ENCODE assay signal across 12 cellular contexts in the genomic region with DNA sequence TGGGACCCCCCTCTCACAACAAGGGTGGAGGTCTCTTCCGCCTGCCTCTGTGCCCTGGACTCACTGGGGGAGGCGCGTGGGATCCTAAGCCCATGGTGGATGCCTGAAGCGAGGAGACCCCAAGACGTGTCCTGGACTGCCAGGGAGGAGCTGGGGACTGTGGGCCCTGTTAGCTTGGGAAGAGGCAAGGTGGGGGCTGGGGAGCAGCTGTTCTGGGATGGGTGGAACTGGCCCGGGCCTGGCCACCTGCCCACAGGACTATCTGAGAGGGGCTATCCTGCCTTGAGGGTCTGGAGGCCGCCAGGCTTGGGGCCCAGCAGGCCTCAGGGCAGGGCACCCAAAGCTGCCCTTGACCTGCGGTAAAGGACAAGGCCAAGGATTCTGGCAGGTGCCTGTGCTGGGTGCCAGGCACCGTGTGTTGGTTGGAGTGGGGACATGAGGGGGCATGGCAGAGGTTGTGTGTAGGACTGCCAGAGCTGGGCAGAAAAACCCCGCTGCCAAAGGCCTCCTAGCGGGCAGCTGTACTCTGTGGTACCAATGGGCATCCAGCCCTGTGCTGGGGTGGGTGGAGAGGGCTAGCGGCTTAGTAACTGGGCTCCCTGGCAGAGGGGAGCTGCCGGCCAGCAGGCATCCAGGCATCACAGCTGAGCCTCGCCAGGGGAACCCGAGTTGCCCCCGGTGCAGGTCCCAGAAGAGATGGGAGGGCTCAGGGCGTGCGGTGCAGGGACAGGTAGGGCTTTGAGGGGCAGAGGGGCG. TPM values are rescaled to one million over a fixed set of nuclear protein-coding genes. Genes with fewer than 3 reads are reported as not detected.
DNase-seq lines count a peak whose midpoint lies in the region; ATAC-seq and TF ChIP-seq lines count a peak whose summit lies in the region.
"Had no signal": no experiment of that assay in that cellular context is flagged by ENCODE, and none has a peak within 500 bp of the region (broad histone marks: within the 10 kb centered on the region; RNA-seq: fewer than 3 reads in every experiment).

No MANE protein-coding gene starts in this region.

- no peaks in the 10 kb centered on the region for H3K36me3 ChIP-seq in esophagus squamous epithelium
- H3K36me3 ChIP-seq: SJSA1 had no signal

- no peak for TF ChIP-seq CTCF in esophagus squamous epithelium (IDR thresholded peaks at IDR 0.05)
- no peak for TF ChIP-seq CTCF in osteocyte (IDR thresholded peaks at IDR 0.05)

- peaks cover 0 to 48% (median 7%) of the 10 kb centered on the region in 3 donors for H3K4me1 ChIP-seq in esophagus squamous epithelium
- H3K4me1 ChIP-seq: SJSA1 had no signal

- H3K27me3 Mint-ChIP-seq in activated CD4-positive, alpha-beta T cell treated with anti-CD3 and anti-CD28 coated beads, Interleukin-2, amount 10 ng/mL, durations not matched to agents 24 days and 14 days, result no peaks in the 10 kb centered on the region
- H3K27me3 Mint-ChIP-seq in T-helper 1 cell treated with Interleukin-12 subunit alpha and Interleukin-12 subunit beta and Interleukin-4 antibody, amounts not matched to agents 30 μg/mL and 1 μg/mL, for 36 hours (ENCODE audit: low read depth), result no peaks in the 10 kb centered on the region
- no peaks in the 10 kb centered on the region for H3K27me3 Mint-ChIP-seq in osteocyte (ENCODE audit: unreplicated experiment)

- no peaks in the 10 kb centered on the region for H3K9me3 Mint-ChIP-seq in activated CD4-positive, alpha-beta T cell treated with anti-CD3 and anti-CD28 coated beads, Interleukin-2, amount 10 ng/mL, durations not matched to agents 24 days and 14 days
- no peaks in the 10 kb centered on the region for H3K9me3 Mint-ChIP-seq in T-helper 1 cell treated with Interleukin-12 subunit alpha and Interleukin-12 subunit beta and Interleukin-4 antibody, amounts not matched to agents 30 μg/mL and 1 μg/mL, for 36 hours
- H3K9me3 Mint-ChIP-seq in osteocyte (ENCODE audit: unreplicated experiment), result no peaks in the 10 kb centered on the region

- no peak for TF ChIP-seq POLR2A in esophagus squamous epithelium (IDR thresholded peaks at IDR 0.05)

- intact Hi-C loops in activated CD4-positive, alpha-beta T cell treated with anti-CD3 and anti-CD28 coated beads, Interleukin-2, amount 10 ng/mL, durations not matched to agents 24 days and 14 days (cut with micrococcal nuclease), result loop anchor here (2.0 to 5.0 kb wide), 5 partner anchors 35 to 547 kb away; a partner anchor contains a TSS
- intact Hi-C loops in esophagus squamous epithelium (cut with DNase I), result no loop called here

- no peaks in the 10 kb centered on the region for H3K27me3 ChIP-seq in esophagus squamous epithelium
- H3K27me3 ChIP-seq: SJSA1 had no signal

- H3K27ac ChIP-seq in esophagus squamous epithelium, result peak overlapping the region in 3 of 4 donors; percentile 47 to 67 (median 51)
- H3K27ac ChIP-seq: SJSA1 had no signal

- DNase-seq in activated CD4-positive, alpha-beta T cell treated with anti-CD3 and anti-CD28 coated beads, Interleukin-2, amount 10 ng/mL, durations not matched to agents 24 days and 14 days, result peak; percentile 72
- no peak for DNase-seq in activated CD4-positive, alpha-beta T cell treated with anti-CD3 and anti-CD28 coated beads for 1 hour
- DNase-seq in esophagus squamous epithelium (lab: John Stamatoyannopoulos, UW) (no peak), osteocyte (ENCODE audit: extremely low spot score, unreplicated experiment) (no peak)
- peak; percentile 46 for DNase-seq in stimulated activated naive CD8-positive, alpha-beta T cell treated with anti-CD3 and anti-CD28 coated beads, Interleukin-15, Interleukin-2, amounts not matched to agents 100 U/mL and 50 U/mL, for 24 hours
- DNase-seq: cerebellar nuclear complex had no signal

- no peak for ATAC-seq in stimulated activated naive CD8-positive, alpha-beta T cell treated with anti-CD3 and anti-CD28 coated beads, Interleukin-15, Interleukin-2, amounts not matched to agents 100 U/mL and 50 U/mL, for 24 hours
- no peak for ATAC-seq in HG02571 (IDR thresholded peaks at IDR 0.05; ENCODE audit: unreplicated experiment)
- ATAC-seq in HG02885 (IDR thresholded peaks at IDR 0.05; ENCODE audit: poor library complexity, unreplicated experiment), result no peak

- H3K27ac Mint-ChIP-seq in activated CD4-positive, alpha-beta T cell treated with anti-CD3 and anti-CD28 coated beads, Interleukin-2, amount 10 ng/mL, durations not matched to agents 24 days and 14 days, result peak overlapping the region; percentile 99
- peak overlapping the region; percentile 91 for H3K27ac Mint-ChIP-seq in T-helper 1 cell treated with Interleukin-12 subunit alpha and Interleukin-12 subunit beta and Interleukin-4 antibody, amounts not matched to agents 30 μg/mL and 1 μg/mL, for 36 hours
- no peak overlapping the region for H3K27ac Mint-ChIP-seq in osteocyte (ENCODE audit: unreplicated experiment)

- H3K4me3 Mint-ChIP-seq in activated CD4-positive, alpha-beta T cell treated with anti-CD3 and anti-CD28 coated beads, Interleukin-2, amount 10 ng/mL, durations not matched to agents 24 days and 14 days, result peak overlapping the region; percentile 93
- peak overlapping the region; percentile 99 for H3K4me3 Mint-ChIP-seq in T-helper 1 cell treated with Interleukin-12 subunit alpha and Interleukin-12 subunit beta and Interleukin-4 antibody, amounts not matched to agents 30 μg/mL and 1 μg/mL, for 36 hours
- H3K4me3 Mint-ChIP-seq in osteocyte (ENCODE audit: unreplicated experiment), result no peak overlapping the region

- peaks cover 40% of the 10 kb centered on the region for H3K4me1 Mint-ChIP-seq in activated CD4-positive, alpha-beta T cell treated with anti-CD3 and anti-CD28 coated beads, Interleukin-2, amount 10 ng/mL, durations not matched to agents 24 days and 14 days
- H3K4me1 Mint-ChIP-seq in T-helper 1 cell treated with Interleukin-12 subunit alpha and Interleukin-12 subunit beta and Interleukin-4 antibody, amounts not matched to agents 30 μg/mL and 1 μg/mL, for 36 hours (ENCODE audit: low read depth), result peaks cover 31% of the 10 kb centered on the region
- peaks cover 5% of the 10 kb centered on the region for H3K4me1 Mint-ChIP-seq in osteocyte (ENCODE audit: unreplicated experiment)

- 50 to 100% methylated on average over 1 to 2 of the region's 19 CpGs for WGBS in esophagus squamous epithelium, 2 donors

- peak overlapping the region; percentile 15 to 58 (median 36) for H3K4me3 ChIP-seq in esophagus squamous epithelium
- H3K4me3 ChIP-seq: SJSA1 had no signal

- peaks cover 8% of the 10 kb centered on the region for H3K36me3 Mint-ChIP-seq in activated CD4-positive, alpha-beta T cell treated with anti-CD3 and anti-CD28 coated beads, Interleukin-2, amount 10 ng/mL, durations not matched to agents 24 days and 14 days (ENCODE audit: low read depth)
- H3K36me3 Mint-ChIP-seq in T-helper 1 cell treated with Interleukin-12 subunit alpha and Interleukin-12 subunit beta and Interleukin-4 antibody, amounts not matched to agents 30 μg/mL and 1 μg/mL, for 36 hours (ENCODE audit: low read depth), result peaks cover 9% of the 10 kb centered on the region
- H3K36me3 Mint-ChIP-seq in osteocyte (ENCODE audit: unreplicated experiment), result no peaks in the 10 kb centered on the region

- no peaks in the 10 kb centered on the region for H3K9me3 ChIP-seq in esophagus squamous epithelium
- H3K9me3 ChIP-seq: SJSA1 had no signal

RNA-seq across cellular contexts. Expression of a gene that starts 0.7 kb away (rescaled TPM):
- 303 and 322 TPM in 2 replicates for total RNA-seq in activated CD4-positive, alpha-beta T cell treated with anti-CD3 and anti-CD28 coated beads, Interleukin-2, amount 10 ng/mL, durations not matched to agents 24 days and 14 days
- total RNA-seq in esophagus squamous epithelium (10 to 100 TPM; 23.3 to 75.9 (median 46.4) TPM), osteocyte (26.9 and 29.5 TPM in 2 replicates)

RNA-seq across cellular contexts. Expression of a gene that starts 14.8 kb away (rescaled TPM):
- total RNA-seq in activated CD4-positive, alpha-beta T cell treated with anti-CD3 and anti-CD28 coated beads, Interleukin-2, amount 10 ng/mL, durations not matched to agents 24 days and 14 days, result not detected in 2 replicates
- total RNA-seq in esophagus squamous epithelium (10 to 100 TPM in 3 of 4 donors, not detected in 1; 14.7 to 23.8 (median 15.0) TPM), osteocyte (1.0 and 1.1 TPM in 2 replicates)
- total RNA-seq: A172, glomerular endothelial cell, SJSA1 had no signal

RNA-seq across cellular contexts. Expression of a gene that starts 18.8 kb away (rescaled TPM):
- not detected in 2 replicates for total RNA-seq in activated CD4-positive, alpha-beta T cell treated with anti-CD3 and anti-CD28 coated beads, Interleukin-2, amount 10 ng/mL, durations not matched to agents 24 days and 14 days
- 100 to 1,000 TPM in 1 of 4 donors, 10 to 100 TPM in 3; 28.7 to 110 (median 69.3) TPM for total RNA-seq in esophagus squamous epithelium
- 5.0 and 6.2 TPM in 2 replicates for total RNA-seq in osteocyte
- total RNA-seq: A172, glomerular endothelial cell, SJSA1 had no signal

RNA-seq across cellular contexts. Expression of a gene that starts 38.1 kb away (rescaled TPM):
- total RNA-seq in activated CD4-positive, alpha-beta T cell treated with anti-CD3 and anti-CD28 coated beads, Interleukin-2, amount 10 ng/mL, durations not matched to agents 24 days and 14 days, result not detected in 2 replicates
- not detected for total RNA-seq in esophagus squamous epithelium
- total RNA-seq in osteocyte, result not detected in 2 replicates
- total RNA-seq: A172, glomerular endothelial cell, SJSA1 had no signal

Comparison
In these comparisons a context has a peak if more than half of its experiments do, and no peak if none do; other contexts are left out.
1. DNase-seq: peak in activated CD4-positive, alpha-beta T cell treated with anti-CD3 and anti-CD28 coated beads, Interleukin-2, amount 10 ng/mL, durations not matched to agents 24 days and 14 days (single experiment) and stimulated activated naive CD8-positive, alpha-beta T cell treated with anti-CD3 and anti-CD28 coated beads, Interleukin-15, Interleukin-2, amounts not matched to agents 100 U/mL and 50 U/mL, for 24 hours (single experiment); none in activated CD4-positive, alpha-beta T cell treated with anti-CD3 and anti-CD28 coated beads for 1 hour (single experiment), esophagus squamous epithelium (single experiment) and osteocyte (single experiment).